Comparison of ENCODE assay signal across 8 cellular contexts in genomic region chr20:59850018-59850641, GRCh38.
A peak's percentile ranks its signal among the peaks of the same experiment; 100 is the strongest.
DNase-seq lines count a peak whose midpoint lies in the region; TF ChIP-seq lines count a peak whose summit lies in the region.

No MANE protein-coding gene starts in this region.

- TF ChIP-seq CTCF in ascending aorta (IDR thresholded peaks at IDR 0.05): peak in 2 of 3 experiments; percentile 20 to 46

- no peak overlapping the region for H3K4me3 ChIP-seq in ascending aorta

- H3K27ac ChIP-seq in ascending aorta: no peak overlapping the region

- no peaks in the 10 kb centered on the region for H3K27me3 ChIP-seq in ascending aorta

- no peaks in the 10 kb centered on the region for H3K4me1 ChIP-seq in ascending aorta

- no peaks in the 10 kb centered on the region for H3K36me3 ChIP-seq in ascending aorta

- intact Hi-C loops in ascending aorta (cut with DNase I): no loop called here

- H3K9me3 ChIP-seq in ascending aorta: no peaks in the 10 kb centered on the region

- DNase-seq in NCI-H510A treated with DMSO at 0.1 percent for 48 hours (lab: John Stamatoyannopoulos, UW) (peak; percentile 82), NCI-H510A (lab: John Stamatoyannopoulos, UW) (no peak), NCI-H146 treated with DMSO at 0.1 percent for 48 hours (lab: John Stamatoyannopoulos, UW; ENCODE audit: unreplicated experiment) (peak; percentile 53), ascending aorta (ENCODE audit: low spot score in 2 of 2) (no peak), kidney tubule cell (ENCODE audit: low spot score) (peak; percentile 40), 8988T (no peak), hepatic stellate cell (ENCODE audit: low spot score) (no peak), GM19238 (ENCODE audit: insufficient read length, low spot score) (no peak)

Comparison
In these comparisons a context has a peak if more than half of its experiments do, and no peak if none do; other contexts are left out.
1. DNase-seq: peak in NCI-H510A treated with DMSO at 0.1 percent for 48 hours (single experiment), NCI-H146 treated with DMSO at 0.1 percent for 48 hours (single experiment) and kidney tubule cell (single experiment); none in NCI-H510A (single experiment), ascending aorta (0 of 2), 8988T (single experiment), hepatic stellate cell (single experiment) and GM19238 (single experiment).